8 cellular contexts compared by ENCODE assay signal in genomic region chr20:20367681-20368413, GRCh38. TPM values are rescaled to one million over a fixed set of nuclear protein-coding genes. Genes with fewer than 3 reads are reported as not detected.
DNase-seq lines count a peak whose midpoint lies in the region; ATAC-seq and TF ChIP-seq lines count a peak whose summit lies in the region.

INSM1 (plus strand) TSS chr20:20368104; CDS start chr20:20368268, 164 bp downstream.

- H3K4me1 Mint-ChIP-seq in osteocyte (ENCODE audit: unreplicated experiment) = peaks cover 11% of the 10 kb centered on the region
- H3K4me1 Mint-ChIP-seq in activated CD8-positive, alpha-beta memory T cell treated with anti-CD3 and anti-CD28 coated beads, Interleukin-2, amount 10 ng/mL, durations not matched to agents 7 days and 5 days = peaks cover 12% of the 10 kb centered on the region

- peak within 1 kb of the TSS; percentile 29 for H3K4me3 Mint-ChIP-seq in osteocyte (ENCODE audit: unreplicated experiment)
- H3K4me3 Mint-ChIP-seq in activated CD8-positive, alpha-beta memory T cell treated with anti-CD3 and anti-CD28 coated beads, Interleukin-2, amount 10 ng/mL, durations not matched to agents 7 days and 5 days = no peak within 1 kb of the TSS

- H3K27ac ChIP-seq in cardiac muscle cell = no peak within 1 kb of the TSS
- peak within 1 kb of the TSS; percentile 10 for H3K27ac ChIP-seq in cingulate gyrus (ENCODE audit: low read depth, low read length)

- H3K27ac Mint-ChIP-seq in osteocyte (ENCODE audit: unreplicated experiment) = no peak within 1 kb of the TSS
- H3K27ac Mint-ChIP-seq in activated CD8-positive, alpha-beta memory T cell treated with anti-CD3 and anti-CD28 coated beads, Interleukin-2, amount 10 ng/mL, durations not matched to agents 7 days and 5 days = no peak within 1 kb of the TSS

- CTCF ChIA-PET in activated CD8-positive, alpha-beta memory T cell treated with anti-CD3 and anti-CD28 coated beads, Interleukin-2, amount 10 ng/mL, durations not matched to agents 7 days and 5 days (lab: Charles Lee) = interaction anchor here (1.3 kb wide), 1 partner anchor 9 kb away, joined by 4 read pairs; no protein-coding TSS in a partner anchor

- no peaks in the 10 kb centered on the region for H3K9me3 Mint-ChIP-seq in osteocyte (ENCODE audit: unreplicated experiment)
- H3K9me3 Mint-ChIP-seq in activated CD8-positive, alpha-beta memory T cell treated with anti-CD3 and anti-CD28 coated beads, Interleukin-2, amount 10 ng/mL, durations not matched to agents 7 days and 5 days (ENCODE audit: low read depth) = no peaks in the 10 kb centered on the region

- H3K36me3 ChIP-seq in cardiac muscle cell = no peaks in the 10 kb centered on the region

- no peaks in the 10 kb centered on the region for H3K4me1 ChIP-seq in cardiac muscle cell (ENCODE audit: low read depth)

- H3K27me3 Mint-ChIP-seq in osteocyte (ENCODE audit: unreplicated experiment) = peaks cover 70% of the 10 kb centered on the region
- H3K27me3 Mint-ChIP-seq in activated CD8-positive, alpha-beta memory T cell treated with anti-CD3 and anti-CD28 coated beads, Interleukin-2, amount 10 ng/mL, durations not matched to agents 7 days and 5 days = peaks cover 79% of the 10 kb centered on the region

- H3K4me3 ChIP-seq in cardiac muscle cell = peak within 1 kb of the TSS; percentile 30

- H3K27me3 ChIP-seq in cardiac muscle cell = peaks cover 100% of the 10 kb centered on the region

- ATAC-seq in left cardiac atrium (no peak), GM21447 (IDR thresholded peaks at IDR 0.05; ENCODE audit: unreplicated experiment) (no peak)
- ATAC-seq in activated CD8-positive, alpha-beta memory T cell treated with anti-CD3 and anti-CD28 coated beads, Interleukin-2, amount 10 ng/mL, durations not matched to agents 7 days and 5 days = no peak

- H3K9me3 ChIP-seq in cardiac muscle cell (ENCODE audit: low read depth) = no peaks in the 10 kb centered on the region

- H3K36me3 Mint-ChIP-seq in osteocyte (ENCODE audit: unreplicated experiment) = no peaks in the 10 kb centered on the region
- H3K36me3 Mint-ChIP-seq in activated CD8-positive, alpha-beta memory T cell treated with anti-CD3 and anti-CD28 coated beads, Interleukin-2, amount 10 ng/mL, durations not matched to agents 7 days and 5 days = no peaks in the 10 kb centered on the region

- TF ChIP-seq CTCF in cardiac muscle cell (IDR thresholded peaks at IDR 0.05; ENCODE audit: low read depth, low read length) = no peak
- TF ChIP-seq CTCF in osteocyte (IDR thresholded peaks at IDR 0.05) = no peak

- intact Hi-C loops in left cardiac atrium (cut with DNase I) = loop anchor here in 1 of 2 donors (10.0 kb wide), 1 partner anchor 197 kb away; no protein-coding TSS in a partner anchor

- no peak for DNase-seq in cardiac muscle cell (ENCODE audit: low read depth in 1 of 2, low spot score in 1 of 2)
- no peak for DNase-seq in left cardiac atrium
- peak; percentile 82 to 96 for DNase-seq in NCI-H526 (lab: John Stamatoyannopoulos, UW)
- DNase-seq in osteocyte (ENCODE audit: extremely low spot score, unreplicated experiment) = no peak
- no peak for DNase-seq in COLO829 (ENCODE audit: low spot score)
- DNase-seq in activated CD8-positive, alpha-beta memory T cell treated with anti-CD3 and anti-CD28 coated beads, Interleukin-2, amount 10 ng/mL, durations not matched to agents 7 days and 5 days = no peak

RNA-seq across cellular contexts. Expression of gene INSM1, which starts in this region (rescaled TPM):
- total RNA-seq in cardiac muscle cell = not detected in 2 replicates
- polyA plus RNA-seq in cardiac muscle cell = not detected in 2 replicates
- total RNA-seq in left cardiac atrium = not detected
- not detected in 2 replicates for total RNA-seq in osteocyte
- under 1 TPM in 1 of 2 experiments, not detected in 1; 0.12 TPM for total RNA-seq in activated CD8-positive, alpha-beta memory T cell treated with anti-CD3 and anti-CD28 coated beads, Interleukin-2, amount 10 ng/mL, durations not matched to agents 7 days and 5 days

Comparison
In these comparisons a context has a peak if more than half of its experiments do, and no peak if none do; other contexts are left out.
1. DNase-seq: peak in NCI-H526 (2 of 2); none in cardiac muscle cell (0 of 2), left cardiac atrium (single experiment), osteocyte (single experiment), COLO829 (single experiment) and activated CD8-positive, alpha-beta memory T cell treated with anti-CD3 and anti-CD28 coated beads, Interleukin-2, amount 10 ng/mL, durations not matched to agents 7 days and 5 days (single experiment).